ENCODE assay signal across 11 cellular contexts in genomic region chr22:31639640-31640039, GRCh38. TPM values are rescaled to one million over a fixed set of nuclear protein-coding genes. Genes with fewer than 3 reads are reported as not detected.
DNase-seq lines count a peak whose midpoint lies in the region; ATAC-seq and TF ChIP-seq lines count a peak whose summit lies in the region.
"Had no signal": no experiment of that assay in that cellular context is flagged by ENCODE, and none has a peak within 500 bp of the region (broad histone marks: within the 10 kb centered on the region; RNA-seq: fewer than 3 reads in every experiment).

No MANE protein-coding gene starts in this region.

- CTCF ChIA-PET in activated CD4-positive, alpha-beta T cell treated with anti-CD3 and anti-CD28 coated beads for 36 hours (lab: Charles Lee), result interaction anchor here (0.6 to 2.2 kb wide), 3 partner anchors 9 to 371 kb away, joined by 5 to 8 read pairs (median 5); no protein-coding TSS in a partner anchor
- CTCF ChIA-PET in PC-9 (lab: Charles Lee), result interaction anchor here (0.6 kb wide), 1 partner anchor 26 kb away, joined by 3 read pairs; no protein-coding TSS in a partner anchor

- H3K4me1 Mint-ChIP-seq in activated CD4-positive, alpha-beta T cell treated with anti-CD3 and anti-CD28 coated beads for 36 hours, result peaks cover 52% of the 10 kb centered on the region
- peaks cover 44 to 45% of the 10 kb centered on the region in 2 donors for H3K4me1 Mint-ChIP-seq in immature natural killer cell
- H3K4me1 Mint-ChIP-seq in stimulated activated naive B cell treated with anti-CD40 and anti-IgM and Interleukin-4, amounts not matched to agents 10 μg/mL and 1 μg/mL and 100 μg/mL, for 72 hours, result peaks cover 32 to 48% of the 10 kb centered on the region in 2 donors

- no peak overlapping the region for H2AFZ ChIP-seq in PC-9

- H3K27ac Mint-ChIP-seq in activated CD4-positive, alpha-beta T cell treated with anti-CD3 and anti-CD28 coated beads for 36 hours, result peak overlapping the region; percentile 63
- H3K27ac Mint-ChIP-seq in immature natural killer cell, result peak overlapping the region; percentile 63 to 95 (median 90)
- H3K27ac Mint-ChIP-seq in stimulated activated naive B cell treated with anti-CD40 and anti-IgM and Interleukin-4, amounts not matched to agents 10 μg/mL and 1 μg/mL and 100 μg/mL, for 72 hours, result peak overlapping the region; percentile 85

- DNase-seq in activated CD4-positive, alpha-beta T cell treated with anti-CD3 and anti-CD28 coated beads for 36 hours, result no peak
- DNase-seq in activated CD4-positive, alpha-beta T cell treated with anti-CD3 and anti-CD28 coated beads for 1 hour, result no peak
- peak; percentile 44 to 73 for DNase-seq in PC-9
- no peak for DNase-seq in immature natural killer cell
- DNase-seq in stimulated activated naive B cell treated with anti-CD40 and anti-IgM and Interleukin-4, amounts not matched to agents 10 μg/mL and 1 μg/mL and 100 μg/mL, for 72 hours, result no peak
- no peak for DNase-seq in amniotic stem cell (lab: John Stamatoyannopoulos, UW)
- no peak for DNase-seq in dermis blood vessel endothelial cell
- DNase-seq: Kasumi-1; ovary; stimulated activated CD4-positive, alpha-beta T cell treated with anti-CD3 and anti-CD28 coated beads, Interleukin-2, amount 100 ng/mL, for 24 hours had no signal

- H3K36me3 ChIP-seq in PC-9 (ENCODE audit: low read depth), result peaks cover 13% of the 10 kb centered on the region; the same call in 1 of the 2 replicates
- H3K36me3 ChIP-seq: ovary had no signal

- no peaks in the 10 kb centered on the region for H3K27me3 Mint-ChIP-seq in activated CD4-positive, alpha-beta T cell treated with anti-CD3 and anti-CD28 coated beads for 36 hours
- H3K27me3 Mint-ChIP-seq in immature natural killer cell (ENCODE audit: low read depth in 3 of 3), result no peaks in the 10 kb centered on the region
- H3K27me3 Mint-ChIP-seq in stimulated activated naive B cell treated with anti-CD40 and anti-IgM and Interleukin-4, amounts not matched to agents 10 μg/mL and 1 μg/mL and 100 μg/mL, for 72 hours, result no peaks in the 10 kb centered on the region

- no peak overlapping the region for H3K4me3 ChIP-seq in PC-9
- H3K4me3 ChIP-seq: ovary had no signal

- H3K4me1 ChIP-seq in PC-9 (replicated peaks; ENCODE audit: insufficient read depth), result peaks cover 29% of the 10 kb centered on the region

- H3F3A ChIP-seq in PC-9 (ENCODE audit: insufficient read depth, low read depth), result peaks cover 24% of the 10 kb centered on the region

- no peak for TF ChIP-seq CTCF in PC-9 (conservative IDR thresholded peaks at IDR 0.05)

- intact Hi-C loops in activated CD4-positive, alpha-beta T cell treated with anti-CD3 and anti-CD28 coated beads for 36 hours (cut with DNase I, micrococcal nuclease), result loop anchor here in 1 of 2 experiments (10.0 kb wide), 1 partner anchor 555 kb away; the partner anchor contains the start of gene SMTN
- intact Hi-C loops in PC-9 (cut with micrococcal nuclease; ENCODE audit: unreplicated experiment), result loop anchor here (2.0 to 10.0 kb wide), 2 partner anchors 23 to 155 kb away; partner anchors contain the start of genes EIF4ENIF1 and PISD

- no peaks in the 10 kb centered on the region for H3K9me2 ChIP-seq in PC-9 (ENCODE audit: insufficient read depth)

- POLR2A ChIA-PET in activated CD4-positive, alpha-beta T cell treated with anti-CD3 and anti-CD28 coated beads for 36 hours (lab: Charles Lee), result interaction anchor here (0.6 kb wide), 1 partner anchor 146 kb away, joined by 6 read pairs; no protein-coding TSS in a partner anchor
- POLR2A ChIA-PET in PC-9 (lab: Charles Lee; ENCODE audit: unreplicated experiment), result interaction anchor here (0.6 kb wide), 2 partner anchors 23 to 180 kb away, joined by 3 to 4 read pairs; no protein-coding TSS in a partner anchor

- H3K9me3 ChIP-seq in PC-9 (ENCODE audit: insufficient read depth, low read depth), result no peaks in the 10 kb centered on the region
- H3K9me3 ChIP-seq: ovary had no signal

- peaks cover 9% of the 10 kb centered on the region for H3K36me3 Mint-ChIP-seq in activated CD4-positive, alpha-beta T cell treated with anti-CD3 and anti-CD28 coated beads for 36 hours (ENCODE audit: low read depth)
- H3K36me3 Mint-ChIP-seq in immature natural killer cell, result no peaks in the 10 kb centered on the region
- peaks cover 12 to 20% of the 10 kb centered on the region in 2 donors for H3K36me3 Mint-ChIP-seq in stimulated activated naive B cell treated with anti-CD40 and anti-IgM and Interleukin-4, amounts not matched to agents 10 μg/mL and 1 μg/mL and 100 μg/mL, for 72 hours

- H3K4me2 ChIP-seq in PC-9, result no peak overlapping the region

- H3K9me3 Mint-ChIP-seq in activated CD4-positive, alpha-beta T cell treated with anti-CD3 and anti-CD28 coated beads for 36 hours (ENCODE audit: low read depth), result no peaks in the 10 kb centered on the region
- H3K9me3 Mint-ChIP-seq in immature natural killer cell, result no peaks in the 10 kb centered on the region
- H3K9me3 Mint-ChIP-seq in stimulated activated naive B cell treated with anti-CD40 and anti-IgM and Interleukin-4, amounts not matched to agents 10 μg/mL and 1 μg/mL and 100 μg/mL, for 72 hours, result no peaks in the 10 kb centered on the region

- H3K27ac ChIP-seq in PC-9, result no peak overlapping the region; the same call in 1 of the 2 replicates
- H3K27ac ChIP-seq: ovary had no signal

- H3K27me3 ChIP-seq in PC-9 (ENCODE audit: insufficient read depth, low read depth), result no peaks in the 10 kb centered on the region
- H3K27me3 ChIP-seq: ovary had no signal

- BruUV-seq in PC-9 (replicated peaks; lab: Mats Ljungman, UMichigan), result no TSS peak

- ATAC-seq in activated CD4-positive, alpha-beta T cell treated with anti-CD3 and anti-CD28 coated beads for 36 hours, result peak; percentile 47
- no peak for ATAC-seq in stimulated activated naive B cell treated with anti-CD40 and anti-IgM and Interleukin-4, amounts not matched to agents 10 μg/mL and 1 μg/mL and 100 μg/mL, for 72 hours (replicated peaks)
- no peak for ATAC-seq in GM18517 (IDR thresholded peaks at IDR 0.05; ENCODE audit: unreplicated experiment)

- 0 out of 2 replicates have a peak, but pooled peaks cover 19% of the 10 kb centered on the region for H4K20me1 ChIP-seq in PC-9 (ENCODE audit: insufficient read depth)

- no peak overlapping the region for H3K4me3 Mint-ChIP-seq in activated CD4-positive, alpha-beta T cell treated with anti-CD3 and anti-CD28 coated beads for 36 hours
- peak overlapping the region; percentile 53 to 85 (median 82) for H3K4me3 Mint-ChIP-seq in immature natural killer cell
- peak overlapping the region; percentile 6 to 84 for H3K4me3 Mint-ChIP-seq in stimulated activated naive B cell treated with anti-CD40 and anti-IgM and Interleukin-4, amounts not matched to agents 10 μg/mL and 1 μg/mL and 100 μg/mL, for 72 hours

- H3K79me2 ChIP-seq in PC-9 (ENCODE audit: low read depth), result peaks cover 95% of the 10 kb centered on the region

RNA-seq across cellular contexts. Expression of gene PISD, which starts 22.4 kb away (rescaled TPM):
- 10 to 100 TPM; 30.3 to 37.9 TPM for total RNA-seq in activated CD4-positive, alpha-beta T cell treated with anti-CD3 and anti-CD28 coated beads for 36 hours
- total RNA-seq in PC-9 (2021) (46.4 and 46.8 TPM in 2 replicates), dermis blood vessel endothelial cell (52.6 and 58.3 TPM in 2 replicates)
- polyA plus RNA-seq in immature natural killer cell, result 10 to 100 TPM; 16.3 to 34.8 (median 25.3) TPM

Comparison
In these comparisons a context has a peak if more than half of its experiments do, and no peak if none do; other contexts are left out.
1. DNase-seq: peak in PC-9 (2 of 2); none in activated CD4-positive, alpha-beta T cell treated with anti-CD3 and anti-CD28 coated beads for 36 hours (single experiment), activated CD4-positive, alpha-beta T cell treated with anti-CD3 and anti-CD28 coated beads for 1 hour (single experiment), immature natural killer cell (0 of 3), stimulated activated naive B cell treated with anti-CD40 and anti-IgM and Interleukin-4, amounts not matched to agents 10 μg/mL and 1 μg/mL and 100 μg/mL, for 72 hours (single experiment), amniotic stem cell (single experiment) and dermis blood vessel endothelial cell (single experiment).
2. Peak in every context shown above with its lines, with median percentiles within 50 percentile points of each other: H3K27ac Mint-ChIP-seq.